Comparison of ENCODE assay signal across 2 cellular contexts in genomic region chr7:45872116-45873034, GRCh38.
TF ChIP-seq lines count a peak whose summit lies in the region.

No MANE protein-coding gene starts in this region.

TF ChIP-seq in Ishikawa, 13 proteins besides CTCF, POLR2A, EP300 and RAD21:
- TF ChIP-seq CEBPB (IDR thresholded peaks at IDR 0.05) (no peak), NFIC (IDR thresholded peaks at IDR 0.05) (no peak), TAF1 (IDR thresholded peaks at IDR 0.05; ENCODE audit: low read depth) (no peak), TCF12 (IDR thresholded peaks at IDR 0.05; ENCODE audit: low read depth) (no peak), EGR1 (IDR thresholded peaks at IDR 0.05) (no peak), USF1 (IDR thresholded peaks at IDR 0.05) (no peak), REST (IDR thresholded peaks at IDR 0.05; ENCODE audit: low read depth) (no peak), TEAD4 (IDR thresholded peaks at IDR 0.05) (no peak), FOXM1 (IDR thresholded peaks at IDR 0.05; ENCODE audit: borderline replicate concordance, low read depth) (no peak), CREB1 (IDR thresholded peaks at IDR 0.05; ENCODE audit: low read depth) (no peak), MAX (IDR thresholded peaks at IDR 0.05) (no peak), YY1 (IDR thresholded peaks at IDR 0.05; ENCODE audit: low read depth) (no peak), ZBTB7A (IDR thresholded peaks at IDR 0.05; ENCODE audit: low read depth) (no peak)

TF ChIP-seq in GM12878, 131 proteins besides CTCF, POLR2A, EP300 and RAD21:
- TF ChIP-seq TCF3 (IDR thresholded peaks at IDR 0.05; ENCODE audit: borderline replicate concordance, insufficient read depth, low read depth, low read length) (no peak), IKZF1 (conservative IDR thresholded peaks at IDR 0.05) (no peak), SMC3 (IDR thresholded peaks at IDR 0.05; ENCODE audit: borderline replicate concordance, low read length) (no peak), RBBP5 (conservative IDR thresholded peaks at IDR 0.05) (no peak), PML (IDR thresholded peaks at IDR 0.05; ENCODE audit: low read length) (no peak), POLR2AphosphoS5 (IDR thresholded peaks at IDR 0.05; ENCODE audit: low read length) (no peak), ZZZ3 (IDR thresholded peaks at IDR 0.05; ENCODE audit: control insufficient read depth, insufficient read length, low read depth) (no peak), NR2C1 (IDR thresholded peaks at IDR 0.05) (no peak), SUZ12 (IDR thresholded peaks at IDR 0.05; ENCODE audit: unreplicated experiment) (no peak)
